Comparison of ENCODE assay signal across 8 cellular contexts in the genomic region with DNA sequence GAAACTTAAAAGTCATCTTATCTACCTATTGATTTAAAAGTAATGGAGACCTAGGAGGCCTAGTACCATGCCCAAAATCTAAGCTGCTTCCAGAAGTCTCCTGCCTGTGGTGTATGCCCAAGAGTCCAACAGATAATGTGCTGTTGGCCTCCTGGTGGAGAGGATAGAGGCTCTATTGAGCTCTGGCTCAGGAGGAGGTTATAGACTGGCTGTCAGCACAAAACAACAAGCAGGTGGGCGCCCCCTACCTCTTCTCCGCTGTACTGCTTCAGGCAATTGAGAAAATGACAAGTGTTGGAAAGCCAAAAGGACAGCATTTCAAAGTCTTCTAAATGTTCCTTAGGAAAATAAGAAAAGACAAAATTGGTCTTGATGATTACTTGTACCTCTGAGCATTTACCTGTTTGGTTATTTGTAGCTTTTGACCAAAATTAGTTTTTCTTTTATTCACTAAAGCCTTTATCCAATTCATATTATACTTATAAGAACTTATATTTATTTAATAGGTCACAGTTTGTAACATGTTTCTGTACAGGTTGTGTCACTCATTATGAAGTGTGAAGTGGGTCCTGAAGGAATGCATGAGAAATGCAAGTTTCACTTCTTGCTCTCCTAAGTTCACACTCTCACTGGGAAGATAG. TPM values are rescaled to one million over a fixed set of nuclear protein-coding genes. Genes with fewer than 3 reads are reported as not detected.
DNase-seq lines count a peak whose midpoint lies in the region; ATAC-seq lines count a peak whose summit lies in the region.

No MANE protein-coding gene starts in this region.

- DNase-seq in Daoy (ENCODE audit: low read depth) (peak; percentile 81), LHCN-M2 (ENCODE audit: low read depth) (peak; percentile 79), SW480 (ENCODE audit: low spot score) (peak; percentile 47), hepatic stellate cell (ENCODE audit: low spot score) (peak; percentile 66), superior temporal gyrus (ENCODE audit: extremely low spot score) (no peak)
- DNase-seq in activated naive CD8-positive, alpha-beta T cell treated with anti-CD3 and anti-CD28 coated beads, Interleukin-2, amount 50 U/mL, for 24 hours: peak; percentile 77
- DNase-seq in stimulated activated CD4-positive, alpha-beta T cell treated with anti-CD3 and anti-CD28 coated beads, Interleukin-15, amount 100 ng/mL, for 1 hour (ENCODE audit: low read depth in 1 of 2, low spot score in 1 of 2): peak; percentile 45 to 53

- no peaks in the 10 kb centered on the region for H3K4me1 Mint-ChIP-seq in activated naive CD8-positive, alpha-beta T cell treated with anti-CD3 and anti-CD28 coated beads, Interleukin-2, amount 50 U/mL, for 24 hours

- H3K4me3 Mint-ChIP-seq in activated naive CD8-positive, alpha-beta T cell treated with anti-CD3 and anti-CD28 coated beads, Interleukin-2, amount 50 U/mL, for 24 hours: no peak overlapping the region

- ATAC-seq in GM21619 (IDR thresholded peaks at IDR 0.05; ENCODE audit: unreplicated experiment): peak; percentile 81
- ATAC-seq in activated naive CD8-positive, alpha-beta T cell treated with anti-CD3 and anti-CD28 coated beads, Interleukin-2, amount 50 U/mL, for 24 hours: peak; percentile 91

- H3K36me3 Mint-ChIP-seq in activated naive CD8-positive, alpha-beta T cell treated with anti-CD3 and anti-CD28 coated beads, Interleukin-2, amount 50 U/mL, for 24 hours (ENCODE audit: low read depth): no peaks in the 10 kb centered on the region

- no peaks in the 10 kb centered on the region for H3K9me3 Mint-ChIP-seq in activated naive CD8-positive, alpha-beta T cell treated with anti-CD3 and anti-CD28 coated beads, Interleukin-2, amount 50 U/mL, for 24 hours

- H3K27me3 Mint-ChIP-seq in activated naive CD8-positive, alpha-beta T cell treated with anti-CD3 and anti-CD28 coated beads, Interleukin-2, amount 50 U/mL, for 24 hours: no peaks in the 10 kb centered on the region

- H3K27ac Mint-ChIP-seq in activated naive CD8-positive, alpha-beta T cell treated with anti-CD3 and anti-CD28 coated beads, Interleukin-2, amount 50 U/mL, for 24 hours: no peak overlapping the region

RNA-seq across cellular contexts. Expression of a gene that starts 17.2 kb away (rescaled TPM):
- total RNA-seq in Daoy (2014; rRNA removed; shearing (Covaris generic)): 35.4 and 60.7 TPM in 2 replicates
- total RNA-seq in LHCN-M2 (2014; rRNA removed): 40.1 and 43.7 TPM in 2 replicates
- polyA plus RNA-seq in LHCN-M2 (2012): 26.1 TPM
